ENCODE assay signal across 20 cellular contexts in the genomic region with DNA sequence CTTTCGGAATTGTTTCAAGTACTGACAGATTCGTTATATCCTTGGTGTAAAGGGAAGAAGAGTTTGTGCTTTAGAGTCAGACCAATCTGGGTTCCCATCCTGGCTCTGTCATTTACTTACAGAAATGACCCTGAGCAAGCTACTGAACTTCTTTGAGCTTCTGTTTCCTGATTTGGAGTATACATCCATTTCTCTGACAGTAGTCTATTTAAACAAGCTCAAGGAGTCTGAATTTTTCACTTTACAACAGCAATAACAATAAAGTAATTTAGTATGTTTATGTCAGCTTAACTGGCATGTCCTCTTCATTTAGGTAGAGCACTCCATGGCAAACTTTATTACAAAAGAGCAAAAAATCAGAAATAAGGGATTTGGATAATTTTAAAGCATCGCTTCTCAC. TPM values are rescaled to one million over a fixed set of nuclear protein-coding genes. Genes with fewer than 3 reads are reported as not detected.
A peak's percentile ranks its signal among the peaks of the same experiment; 100 is the strongest.
DNase-seq lines count a peak whose midpoint lies in the region; ATAC-seq and TF ChIP-seq lines count a peak whose summit lies in the region.
"Had no signal": no experiment of that assay in that cellular context is flagged by ENCODE, and none has a peak within 500 bp of the region (broad histone marks: within the 10 kb centered on the region; RNA-seq: fewer than 3 reads in every experiment).

No MANE protein-coding gene starts in this region.

- no peaks in the 10 kb centered on the region for H3K27me3 Mint-ChIP-seq in activated CD8-positive, alpha-beta memory T cell treated with anti-CD3 and anti-CD28 coated beads, Interleukin-2, amount 10 ng/mL, durations not matched to agents 7 days and 5 days
- H3K27me3 Mint-ChIP-seq in CD4-positive, alpha-beta memory T cell: no peaks in the 10 kb centered on the region
- no peaks in the 10 kb centered on the region for H3K27me3 Mint-ChIP-seq in T-helper 17 cell

- H3K27ac Mint-ChIP-seq in activated CD8-positive, alpha-beta memory T cell treated with anti-CD3 and anti-CD28 coated beads, Interleukin-2, amount 10 ng/mL, durations not matched to agents 7 days and 5 days: peak overlapping the region; percentile 65
- H3K27ac Mint-ChIP-seq in CD4-positive, alpha-beta memory T cell: peak overlapping the region in 6 of 7 donors; percentile 15 to 91 (median 76)
- peak overlapping the region; percentile 83 for H3K27ac Mint-ChIP-seq in T-helper 17 cell
- H3K27ac Mint-ChIP-seq: HFFc6 had no signal

- H3K4me3 Mint-ChIP-seq in activated CD8-positive, alpha-beta memory T cell treated with anti-CD3 and anti-CD28 coated beads, Interleukin-2, amount 10 ng/mL, durations not matched to agents 7 days and 5 days: no peak overlapping the region
- H3K4me3 Mint-ChIP-seq in CD4-positive, alpha-beta memory T cell: no peak overlapping the region
- H3K4me3 Mint-ChIP-seq in T-helper 17 cell: no peak overlapping the region
- H3K4me3 Mint-ChIP-seq: HFFc6 had no signal

- peaks cover 16% of the 10 kb centered on the region for H3K36me3 ChIP-seq in CD4-positive, alpha-beta memory T cell (ENCODE audit: insufficient read depth, low read length)
- H3K36me3 ChIP-seq in mucosa of descending colon (ENCODE audit: low read depth) (no peaks in the 10 kb centered on the region), brain microvascular endothelial cell (replicated peaks) (no peaks in the 10 kb centered on the region)

- no peak overlapping the region for H3K4me3 ChIP-seq in CD4-positive, alpha-beta memory T cell (ENCODE audit: low read length in 2 of 2)
- H3K4me3 ChIP-seq in mucosa of descending colon: no peak overlapping the region
- no peak overlapping the region for H3K4me3 ChIP-seq in brain microvascular endothelial cell (ENCODE audit: low read depth, low read length)
- H3K4me3 ChIP-seq: BLaER1 treated with 17β-estradiol and CSF1 and Interleukin-3, amounts not matched to agents 10 nM and 100 nM had no signal

- no peaks in the 10 kb centered on the region for H3K27me3 ChIP-seq in CD4-positive, alpha-beta memory T cell (ENCODE audit: insufficient read depth, low read length)
- no peaks in the 10 kb centered on the region for H3K27me3 ChIP-seq in brain microvascular endothelial cell (replicated peaks)
- H3K27me3 ChIP-seq: BLaER1 treated with 17β-estradiol and CSF1 and Interleukin-3, amounts not matched to agents 10 nM and 100 nM had no signal

- no peaks in the 10 kb centered on the region for H3K9me3 ChIP-seq in CD4-positive, alpha-beta memory T cell (ENCODE audit: control insufficient read depth in 1 of 2, low read length in 2 of 2)
- H3K9me3 ChIP-seq in T-helper 17 cell (ENCODE audit: control insufficient read depth, low read length, poor library complexity, severe bottlenecking): no peaks in the 10 kb centered on the region
- no peaks in the 10 kb centered on the region for H3K9me3 ChIP-seq in mucosa of descending colon
- H3K9me3 ChIP-seq: BLaER1 treated with 17β-estradiol and CSF1 and Interleukin-3, amounts not matched to agents 10 nM and 100 nM had no signal

- peaks cover 40% of the 10 kb centered on the region for H3K36me3 Mint-ChIP-seq in activated CD8-positive, alpha-beta memory T cell treated with anti-CD3 and anti-CD28 coated beads, Interleukin-2, amount 10 ng/mL, durations not matched to agents 7 days and 5 days
- peaks cover 12 to 35% of the 10 kb centered on the region in 2 donors for H3K36me3 Mint-ChIP-seq in CD4-positive, alpha-beta memory T cell
- peaks cover under 1% of the 10 kb centered on the region for H3K36me3 Mint-ChIP-seq in T-helper 17 cell (ENCODE audit: low read depth)

- ATAC-seq in activated CD8-positive, alpha-beta memory T cell treated with anti-CD3 and anti-CD28 coated beads, Interleukin-2, amount 10 ng/mL, durations not matched to agents 7 days and 5 days: no peak
- ATAC-seq in T-helper 17 cell: no peak
- peak; percentile 79 for ATAC-seq in mucosa of descending colon

- no peak for TF ChIP-seq CTCF in mucosa of descending colon (IDR thresholded peaks at IDR 0.05)
- no peak for TF ChIP-seq CTCF in brain microvascular endothelial cell (IDR thresholded peaks at IDR 0.05; ENCODE audit: low read depth, low read length, missing control alignments)

- in situ Hi-C loops in brain microvascular endothelial cell (cut with HindIII; ENCODE audit: low pct_ligation_motif_present, low sequenced_read_pairs): no loop called here

- CTCF ChIA-PET in activated CD8-positive, alpha-beta memory T cell treated with anti-CD3 and anti-CD28 coated beads, Interleukin-2, amount 10 ng/mL, durations not matched to agents 7 days and 5 days (lab: Charles Lee): interaction anchor here (1.6 to 2.3 kb wide), 2 partner anchors 27 to 209 kb away, joined by 4 to 11 read pairs; a partner anchor contains a TSS
- CTCF ChIA-PET in CD4-positive, alpha-beta memory T cell (lab: Charles Lee; ENCODE audit: partially characterized antibody): interaction anchor here (1.4 to 3.1 kb wide), 6 partner anchors 82 to 217 kb away, joined by 3 to 19 read pairs (median 8); a partner anchor contains a TSS

- intact Hi-C loops in CD4-positive, alpha-beta memory T cell (cut with micrococcal nuclease): no loop called here
- intact Hi-C loops in mucosa of descending colon (cut with DNase I, micrococcal nuclease): no loop called here

- peak overlapping the region; percentile 12 for H3K27ac ChIP-seq in CD4-positive, alpha-beta memory T cell (ENCODE audit: low read depth, low read length)
- no peak overlapping the region for H3K27ac ChIP-seq in brain microvascular endothelial cell
- H3K27ac ChIP-seq: BLaER1 treated with 17β-estradiol and CSF1 and Interleukin-3, amounts not matched to agents 10 nM and 100 nM had no signal

- peaks cover 22% of the 10 kb centered on the region for H3K4me1 Mint-ChIP-seq in activated CD8-positive, alpha-beta memory T cell treated with anti-CD3 and anti-CD28 coated beads, Interleukin-2, amount 10 ng/mL, durations not matched to agents 7 days and 5 days
- H3K4me1 Mint-ChIP-seq in CD4-positive, alpha-beta memory T cell: peaks cover 20 to 35% (median 27%) of the 10 kb centered on the region in 4 donors
- peaks cover 14% of the 10 kb centered on the region for H3K4me1 Mint-ChIP-seq in T-helper 17 cell

- POLR2A ChIA-PET in CD4-positive, alpha-beta memory T cell (lab: Charles Lee; ENCODE audit: partially characterized antibody): interaction anchor here (0.8 to 1.9 kb wide), 4 partner anchors 14 to 215 kb away, joined by 3 to 6 read pairs (median 4); no protein-coding TSS in a partner anchor

- H3K9me3 Mint-ChIP-seq in activated CD8-positive, alpha-beta memory T cell treated with anti-CD3 and anti-CD28 coated beads, Interleukin-2, amount 10 ng/mL, durations not matched to agents 7 days and 5 days (ENCODE audit: low read depth): no peaks in the 10 kb centered on the region
- H3K9me3 Mint-ChIP-seq in CD4-positive, alpha-beta memory T cell: no peaks in the 10 kb centered on the region
- H3K9me3 Mint-ChIP-seq: HFFc6 had no signal

- H3K4me1 ChIP-seq in CD4-positive, alpha-beta memory T cell (ENCODE audit: insufficient read depth, low read length): peaks cover 23% of the 10 kb centered on the region
- no peaks in the 10 kb centered on the region for H3K4me1 ChIP-seq in mucosa of descending colon (ENCODE audit: low read depth)

- no peak for DNase-seq in activated CD8-positive, alpha-beta memory T cell treated with anti-CD3 and anti-CD28 coated beads, Interleukin-2, amount 10 ng/mL, durations not matched to agents 7 days and 5 days
- DNase-seq in activated CD8-positive, alpha-beta memory T cell treated with anti-CD3 and anti-CD28 coated beads, Interleukin-2, amount 50 U/mL, for 4 hours: no peak
- DNase-seq in CD4-positive, alpha-beta memory T cell: no peak
- DNase-seq in T-helper 17 cell (no peak), mucosa of descending colon (no peak), HK-2 (ENCODE audit: unreplicated experiment) (no peak), brain microvascular endothelial cell (no peak), medulla oblongata (ENCODE audit: extremely low spot score) (no peak)
- DNase-seq: COR-L47, DMS 273 treated with DMSO at 0.1 percent for 48 hours, DND-41, H7, HFFc6, IMR-90, NCI-H1417 treated with DMSO at 0.1 percent for 48 hours, NCI-H187 treated with DMSO at 0.1 percent for 48 hours, NCI-H226, NCI-H524 treated with DMSO at 0.1 percent for 48 hours, SHP77 had no signal

RNA-seq across cellular contexts. Expression of a gene that starts 27.8 kb away (rescaled TPM):
- total RNA-seq in activated CD8-positive, alpha-beta memory T cell treated with anti-CD3 and anti-CD28 coated beads, Interleukin-2, amount 10 ng/mL, durations not matched to agents 7 days and 5 days: 10 to 100 TPM; 34.8 to 41.4 TPM
- 10 to 100 TPM; 22.0 to 26.3 TPM for total RNA-seq in CD4-positive, alpha-beta memory T cell
- 1 to 10 TPM; 3.3 TPM for polyA plus RNA-seq in CD4-positive, alpha-beta memory T cell
- total RNA-seq in T-helper 17 cell: 10 to 100 TPM; 19.6 to 22.6 TPM
- 10 to 100 TPM; 15.8 to 29.7 (median 21.9) TPM for total RNA-seq in mucosa of descending colon
